Comparison of ENCODE assay signal across 8 cellular contexts in the genomic region with DNA sequence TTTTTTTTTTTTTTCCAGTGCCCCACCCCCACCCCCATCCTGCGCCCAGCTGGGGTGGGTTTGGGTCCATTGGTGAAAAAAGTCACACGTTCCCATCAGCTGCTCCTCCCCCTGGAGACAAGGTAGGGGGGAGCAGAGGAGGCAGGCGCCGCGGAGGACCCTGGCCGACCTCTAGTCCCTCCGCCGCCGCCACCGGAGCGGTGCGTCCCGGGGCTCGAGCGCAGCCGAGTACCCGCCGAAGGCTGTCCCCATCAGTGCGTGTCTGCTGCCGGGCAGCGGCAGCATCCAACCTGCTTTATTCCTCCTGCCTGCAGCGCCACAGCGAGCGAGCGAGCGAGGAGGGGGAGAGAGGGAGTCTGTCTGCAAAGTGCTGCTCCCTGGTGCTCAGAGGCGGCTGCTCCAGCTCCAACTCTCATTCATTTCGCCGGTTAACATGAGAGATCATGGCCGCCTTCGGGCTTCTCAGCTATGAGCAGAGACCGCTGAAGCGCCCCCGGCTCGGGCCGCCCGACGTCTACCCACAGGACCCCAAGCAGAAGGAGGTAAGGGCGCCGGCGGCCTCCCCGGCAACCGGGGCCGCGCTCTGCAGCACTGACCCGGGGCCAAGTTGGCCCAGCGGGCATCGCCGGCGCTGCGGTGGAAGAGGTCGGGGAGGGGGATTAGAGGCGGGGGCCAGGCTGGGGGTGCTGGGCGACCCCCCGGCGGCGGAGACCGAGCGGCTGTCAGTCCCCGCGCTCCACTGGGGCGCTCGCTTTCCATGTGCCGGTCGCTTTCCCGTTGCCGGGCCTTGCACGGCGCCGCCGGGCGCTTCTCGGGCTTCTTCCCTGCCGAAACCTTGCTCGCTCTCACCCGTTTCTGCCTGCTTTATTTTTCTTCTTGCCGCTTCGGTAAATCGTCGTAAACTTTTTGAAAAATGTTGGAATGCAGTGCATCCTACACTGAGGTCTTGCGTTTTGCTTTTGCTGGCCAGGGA. TPM values are rescaled to one million over a fixed set of nuclear protein-coding genes. Genes with fewer than 3 reads are reported as not detected.
DNase-seq lines count a peak whose midpoint lies in the region; ATAC-seq and TF ChIP-seq lines count a peak whose summit lies in the region.

No MANE protein-coding gene starts in this region.

- no peaks in the 10 kb centered on the region for H3K4me1 ChIP-seq in RWPE2 (ENCODE audit: insufficient read depth, poor library complexity, severe bottlenecking)

- intact Hi-C loops in activated naive CD4-positive, alpha-beta T cell treated with anti-CD3 and anti-CD28 coated beads for 36 hours (cut with micrococcal nuclease) = loop anchor here (1.0 to 10.0 kb wide), 14 partner anchors 19 to 678 kb away; a partner anchor contains a TSS

- H3K4me3 ChIP-seq in RWPE2 (ENCODE audit: severe bottlenecking) = peak overlapping the region; percentile 49

- H3K4me3 Mint-ChIP-seq in activated naive CD4-positive, alpha-beta T cell treated with anti-CD3 and anti-CD28 coated beads for 36 hours = peak overlapping the region; percentile 82

- H3K9me3 Mint-ChIP-seq in activated naive CD4-positive, alpha-beta T cell treated with anti-CD3 and anti-CD28 coated beads for 36 hours = no peaks in the 10 kb centered on the region

- H3K9me3 ChIP-seq in KOPT-K1 (ENCODE audit: insufficient read depth, low read length, poor library complexity, severe bottlenecking) (no peaks in the 10 kb centered on the region), RWPE2 (ENCODE audit: severe bottlenecking) (no peaks in the 10 kb centered on the region)

- H3K27ac ChIP-seq in KOPT-K1 (ENCODE audit: low read depth, low read length, poor library complexity, severe bottlenecking) = peak overlapping the region; percentile 70
- H3K27ac ChIP-seq in RWPE2 (ENCODE audit: poor library complexity, severe bottlenecking) = no peak overlapping the region
- H3K27ac ChIP-seq in substantia nigra (ENCODE audit: low read depth, low read length, poor library complexity, severe bottlenecking) = no peak overlapping the region

- CTCF ChIA-PET in activated naive CD4-positive, alpha-beta T cell treated with anti-CD3 and anti-CD28 coated beads for 36 hours (lab: Charles Lee) = interaction anchor here (0.7 to 3.4 kb wide), 13 partner anchors 8 to 162 kb away, joined by 3 to 14 read pairs (median 6); no protein-coding TSS in a partner anchor

- H3K27me3 Mint-ChIP-seq in activated naive CD4-positive, alpha-beta T cell treated with anti-CD3 and anti-CD28 coated beads for 36 hours (ENCODE audit: low read depth) = peaks cover 46% of the 10 kb centered on the region

- TF ChIP-seq CTCF in RWPE2 (IDR thresholded peaks at IDR 0.05; ENCODE audit: poor library complexity, severe bottlenecking) = peak; percentile 45

- H3K36me3 Mint-ChIP-seq in activated naive CD4-positive, alpha-beta T cell treated with anti-CD3 and anti-CD28 coated beads for 36 hours (ENCODE audit: low read depth) = peaks cover 3% of the 10 kb centered on the region

- DNase-seq in DMS153 treated with DMSO at 0.1 percent for 48 hours (lab: John Stamatoyannopoulos, UW; ENCODE audit: unreplicated experiment) (peak; percentile 72), RWPE2 (ENCODE audit: low spot score) (peak; percentile 77), germinal center (ENCODE audit: low spot score) (peak; percentile 75), non-pigmented ciliary epithelial cell (ENCODE audit: low read depth) (peak; percentile 65), substantia nigra (lab: John Stamatoyannopoulos, UW) (peak in 47 of 49 donors; percentile 6 to 75 (median 48))
- DNase-seq in activated naive CD4-positive, alpha-beta T cell treated with anti-CD3 and anti-CD28 coated beads for 36 hours = peak; percentile 87

- H3K36me3 ChIP-seq in KOPT-K1 (ENCODE audit: insufficient read depth, low read length) = no peaks in the 10 kb centered on the region
- H3K36me3 ChIP-seq in RWPE2 (ENCODE audit: low read depth) = no peaks in the 10 kb centered on the region

- H3K27ac Mint-ChIP-seq in activated naive CD4-positive, alpha-beta T cell treated with anti-CD3 and anti-CD28 coated beads for 36 hours = no peak overlapping the region

- ATAC-seq in GM21723 (IDR thresholded peaks at IDR 0.05; ENCODE audit: unreplicated experiment) (peak; percentile 76), RWPE2 (ENCODE audit: low read depth) (peak; percentile 90)

- H3K4me1 Mint-ChIP-seq in activated naive CD4-positive, alpha-beta T cell treated with anti-CD3 and anti-CD28 coated beads for 36 hours (ENCODE audit: low read depth) = peaks cover 9% of the 10 kb centered on the region

- peaks cover 7% of the 10 kb centered on the region for H3K27me3 ChIP-seq in RWPE2 (ENCODE audit: insufficient read depth, poor library complexity, severe bottlenecking)

RNA-seq across cellular contexts. Expression of a gene that starts 1.3 kb away (rescaled TPM):
- 1 to 10 TPM; 1.4 to 2.0 TPM for total RNA-seq in activated naive CD4-positive, alpha-beta T cell treated with anti-CD3 and anti-CD28 coated beads for 36 hours
